ENCODE assay signal across 14 cellular contexts in the genomic region with DNA sequence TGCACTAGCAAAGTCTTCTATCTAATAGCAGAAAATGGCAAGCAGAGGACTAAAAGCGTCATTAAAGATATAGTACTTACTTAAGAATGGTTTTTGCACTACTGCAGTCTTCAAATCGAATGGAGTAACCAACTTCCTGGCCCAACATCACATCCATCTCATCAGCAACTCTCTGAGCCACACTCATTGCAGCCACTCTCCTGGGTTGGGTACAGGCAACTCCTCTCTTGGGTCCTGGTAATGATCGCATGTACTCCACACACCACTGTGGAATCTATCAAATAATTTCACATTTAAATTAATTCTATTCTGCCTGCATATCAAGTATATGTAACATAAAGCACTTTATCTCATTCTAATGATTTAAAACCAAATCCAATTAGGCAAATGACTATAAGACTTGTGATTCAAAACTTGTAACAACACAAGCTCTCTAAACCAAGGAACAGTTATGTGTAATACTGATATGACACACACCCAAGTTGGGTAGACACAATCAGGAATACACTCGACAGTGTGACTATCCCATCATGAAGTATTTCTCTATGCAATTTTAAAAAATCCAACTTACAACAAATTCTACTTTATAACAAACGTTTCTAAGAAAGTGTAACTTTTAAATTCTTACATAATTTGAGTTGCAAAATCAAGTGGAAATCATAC. TPM values are rescaled to one million over a fixed set of nuclear protein-coding genes. Genes with fewer than 3 reads are reported as not detected.
A peak's percentile ranks its signal among the peaks of the same experiment; 100 is the strongest.
DNase-seq lines count a peak whose midpoint lies in the region; ATAC-seq and TF ChIP-seq lines count a peak whose summit lies in the region.
"Had no signal": no experiment of that assay in that cellular context is flagged by ENCODE, and none has a peak within 500 bp of the region (broad histone marks: within the 10 kb centered on the region; RNA-seq: fewer than 3 reads in every experiment).

No MANE protein-coding gene starts in this region.

- no peak overlapping the region for H3K4me3 ChIP-seq in DND-41 (ENCODE audit: low read depth in 1 of 2, low read length in 2 of 2)
- peak overlapping the region; percentile 45 for H3K4me3 ChIP-seq in endodermal cell (ENCODE audit: low read length)
- no peak overlapping the region for H3K4me3 ChIP-seq in aorta (ENCODE audit: low read length in 2 of 2)
- H3K4me3 ChIP-seq: gastroesophageal sphincter had no signal

- peaks cover 80% of the 10 kb centered on the region for H3K36me3 Mint-ChIP-seq in activated CD4-positive, alpha-beta T cell treated with anti-CD3 and anti-CD28 coated beads for 36 hours (ENCODE audit: low read depth)
- peaks cover 87% of the 10 kb centered on the region for H3K36me3 Mint-ChIP-seq in endodermal cell (ENCODE audit: low read depth)
- peaks cover 53 to 77% of the 10 kb centered on the region in 2 donors for H3K36me3 Mint-ChIP-seq in CD14-positive monocyte

- no peak for DNase-seq in activated CD4-positive, alpha-beta T cell treated with anti-CD3 and anti-CD28 coated beads for 36 hours
- no peak for DNase-seq in activated CD4-positive, alpha-beta T cell treated with anti-CD3 and anti-CD28 coated beads for 48 hours
- DNase-seq in DND-41 (no peak), endodermal cell (no peak), NCI-H1105 (lab: John Stamatoyannopoulos, UW) (no peak), aorta (no peak), CD14-positive monocyte (ENCODE audit: low spot score) (no peak)
- DNase-seq: GF-D8; H9; KBM-7; NCI-H524; stimulated activated CD4-positive, alpha-beta T cell treated with anti-CD3 and anti-CD28 coated beads, Interleukin-4, amount 100 ng/mL, for 24 hours had no signal

- H3K4me1 Mint-ChIP-seq in activated CD4-positive, alpha-beta T cell treated with anti-CD3 and anti-CD28 coated beads for 36 hours: peaks cover 77% of the 10 kb centered on the region
- H3K4me1 Mint-ChIP-seq in endodermal cell (peaks cover 17% of the 10 kb centered on the region), CD14-positive monocyte (peaks cover 28% of the 10 kb centered on the region)

- H3K27ac ChIP-seq in DND-41 (ENCODE audit: low read length): no peak overlapping the region
- no peak overlapping the region for H3K27ac ChIP-seq in endodermal cell (ENCODE audit: low read depth, low read length)
- H3K27ac ChIP-seq in aorta (ENCODE audit: low read depth in 1 of 2, low read length in 2 of 2): no peak overlapping the region
- H3K27ac ChIP-seq: gastroesophageal sphincter had no signal

- intact Hi-C loops in activated CD4-positive, alpha-beta T cell treated with anti-CD3 and anti-CD28 coated beads for 36 hours (cut with DNase I, micrococcal nuclease): no loop called here
- intact Hi-C loops in aorta (cut with DNase I) (no loop called here), CD14-positive monocyte (cut with micrococcal nuclease) (loop anchor here in 1 of 2 donors (10.0 kb wide), 1 partner anchor 334 kb away; no protein-coding TSS in a partner anchor)

- H3K9me3 ChIP-seq in DND-41 (ENCODE audit: insufficient read depth, low read length, severe bottlenecking) (no peaks in the 10 kb centered on the region), endodermal cell (ENCODE audit: control insufficient read depth, low read length) (peaks cover 7% of the 10 kb centered on the region), aorta (ENCODE audit: control insufficient read depth, low read length) (no peaks in the 10 kb centered on the region)
- H3K9me3 ChIP-seq: gastroesophageal sphincter had no signal

- peak overlapping the region; percentile 48 for H3K27ac Mint-ChIP-seq in activated CD4-positive, alpha-beta T cell treated with anti-CD3 and anti-CD28 coated beads for 36 hours
- no peak overlapping the region for H3K27ac Mint-ChIP-seq in endodermal cell
- H3K27ac Mint-ChIP-seq in CD14-positive monocyte: peak overlapping the region in 3 of 7 donors; percentile 1 to 80 (median 38)

- H3K79me2 ChIP-seq in DND-41 (ENCODE audit: insufficient read depth, low read length): peaks cover 100% of the 10 kb centered on the region

- H3K9me3 Mint-ChIP-seq in activated CD4-positive, alpha-beta T cell treated with anti-CD3 and anti-CD28 coated beads for 36 hours (ENCODE audit: low read depth): no peaks in the 10 kb centered on the region
- H3K9me3 Mint-ChIP-seq in endodermal cell (no peaks in the 10 kb centered on the region), CD14-positive monocyte (no peaks in the 10 kb centered on the region)
- H3K9me3 Mint-ChIP-seq: H9 had no signal

- peaks cover 98% of the 10 kb centered on the region for H4K20me1 ChIP-seq in DND-41 (ENCODE audit: insufficient read depth, low read length)

- H3K27me3 ChIP-seq in DND-41 (ENCODE audit: insufficient read depth, low read length, poor library complexity): no peaks in the 10 kb centered on the region
- no peaks in the 10 kb centered on the region for H3K27me3 ChIP-seq in endodermal cell (ENCODE audit: control insufficient read depth, insufficient read depth, low read length, poor library complexity, severe bottlenecking)
- no peaks in the 10 kb centered on the region for H3K27me3 ChIP-seq in aorta (ENCODE audit: control insufficient read depth in 1 of 2, insufficient read depth in 2 of 2, low read length in 1 of 2)
- H3K27me3 ChIP-seq: gastroesophageal sphincter had no signal

- peak overlapping the region; percentile 33 for H3K4me3 Mint-ChIP-seq in activated CD4-positive, alpha-beta T cell treated with anti-CD3 and anti-CD28 coated beads for 36 hours
- H3K4me3 Mint-ChIP-seq in endodermal cell: no peak overlapping the region
- H3K4me3 Mint-ChIP-seq in CD14-positive monocyte: no peak overlapping the region
- H3K4me3 Mint-ChIP-seq: H9 had no signal

- CTCF ChIA-PET in activated CD4-positive, alpha-beta T cell treated with anti-CD3 and anti-CD28 coated beads for 36 hours (lab: Charles Lee): interaction anchor here (0.9 kb wide), 1 partner anchor 117 kb away, joined by 3 read pairs; no protein-coding TSS in a partner anchor

- H3K4me1 ChIP-seq in DND-41 (ENCODE audit: insufficient read depth, low read length) (peaks cover 16% of the 10 kb centered on the region), endodermal cell (ENCODE audit: control insufficient read depth, insufficient read depth, low read length) (peaks cover 1% of the 10 kb centered on the region), aorta (ENCODE audit: control insufficient read depth in 1 of 2, insufficient read depth in 2 of 2, low read length in 2 of 2) (peaks cover 0 to 7% of the 10 kb centered on the region in 2 donors)

- H3K4me2 ChIP-seq in DND-41 (ENCODE audit: insufficient read depth, low read length): peak overlapping the region; percentile 31; the same call in 1 of the 2 replicates

- no peak overlapping the region for H3K9ac ChIP-seq in DND-41 (ENCODE audit: low read depth, low read length)
- H3K9ac ChIP-seq in endodermal cell (ENCODE audit: extremely low read depth, low read length, poor library complexity, severe bottlenecking): no peak overlapping the region

- WGBS in endodermal cell (ENCODE audit: insufficient coverage in 1 of 2, insufficient read length in 1 of 2), 2 experiments: 95 to 100% methylated on average over 3 to 5 of the region's 5 CpGs
- WGBS in aorta, 2 donors: 67 to 80% methylated on average over 5 of the region's 5 CpGs

- H3K36me3 ChIP-seq in DND-41 (ENCODE audit: insufficient read depth, low read length) (peaks cover 95% of the 10 kb centered on the region), endodermal cell (ENCODE audit: control insufficient read depth, insufficient read depth, low read length) (peaks cover 90% of the 10 kb centered on the region), aorta (ENCODE audit: control insufficient read depth in 1 of 2, insufficient read depth in 2 of 2, low read length in 1 of 2) (peaks cover 0 to 3% of the 10 kb centered on the region in 2 donors)

- TF ChIP-seq CTCF in DND-41 (IDR thresholded peaks at IDR 0.05; ENCODE audit: borderline replicate concordance, extremely low read depth, low read length, poor library complexity, severe bottlenecking) (no peak), endodermal cell (conservative IDR thresholded peaks at IDR 0.05) (no peak), CD14-positive monocyte (IDR thresholded peaks at IDR 0.05) (no peak)

- no peaks in the 10 kb centered on the region for H3K27me3 Mint-ChIP-seq in activated CD4-positive, alpha-beta T cell treated with anti-CD3 and anti-CD28 coated beads for 36 hours
- H3K27me3 Mint-ChIP-seq in endodermal cell (ENCODE audit: insufficient read depth) (no peaks in the 10 kb centered on the region), CD14-positive monocyte (ENCODE audit: low read depth in 3 of 3) (no peaks in the 10 kb centered on the region)

- ATAC-seq in activated CD4-positive, alpha-beta T cell treated with anti-CD3 and anti-CD28 coated beads for 36 hours: peak; percentile 81
- ATAC-seq in DND-41 (ENCODE audit: insufficient read depth, low read depth) (peak; percentile 40; the same call in 2 of the 3 replicates), HG02981 (IDR thresholded peaks at IDR 0.05; ENCODE audit: unreplicated experiment) (peak; percentile 18), aorta (ENCODE audit: low FRiP score) (no peak)
- ATAC-seq: gastroesophageal sphincter had no signal

- POLR2A ChIA-PET in activated CD4-positive, alpha-beta T cell treated with anti-CD3 and anti-CD28 coated beads for 36 hours (lab: Charles Lee): interaction anchor here (1.0 to 1.2 kb wide), 2 partner anchors 13 to 14 kb away, joined by 3 to 5 read pairs; a partner anchor contains a TSS

- H2AFZ ChIP-seq in DND-41 (ENCODE audit: low read depth, low read length): no peak overlapping the region

RNA-seq across cellular contexts. Expression of a gene that starts 13.6 kb away (rescaled TPM):
- 100 to 1,000 TPM; 201 to 210 TPM for total RNA-seq in activated CD4-positive, alpha-beta T cell treated with anti-CD3 and anti-CD28 coated beads for 36 hours
- total RNA-seq in endodermal cell (100 to 1,000 TPM; 193 to 195 TPM), aorta (100 to 1,000 TPM; 107 to 113 TPM)
- 181 TPM for polyA plus RNA-seq in endodermal cell (2013, experiment 1 of 2)
- polyA plus RNA-seq in endodermal cell (2013, experiment 2 of 2): 165 TPM
- polyA plus RNA-seq in aorta (10 to 100 TPM; 34.7 to 57.7 TPM), CD14-positive monocyte (10 to 100 TPM; 27.2 to 37.5 TPM)
